ENCODE assay signal across 8 cellular contexts in genomic region chr13:29362849-29363604, GRCh38.
DNase-seq lines count a peak whose midpoint lies in the region; ATAC-seq and TF ChIP-seq lines count a peak whose summit lies in the region.

No MANE protein-coding gene starts in this region.

- TF ChIP-seq CTCF in fibroblast of villous mesenchyme (IDR thresholded peaks at IDR 0.05; ENCODE audit: insufficient read depth, low read depth, low read length), result peak; percentile 100

- peak; percentile 72 for ATAC-seq in GM18519 (IDR thresholded peaks at IDR 0.05; ENCODE audit: low FRiP score, unreplicated experiment)
- peak; percentile 95 for ATAC-seq in HG03103 (IDR thresholded peaks at IDR 0.05; ENCODE audit: low read depth, unreplicated experiment)
- no peak for ATAC-seq in GM19455 (IDR thresholded peaks at IDR 0.05; ENCODE audit: unreplicated experiment)

- no peak overlapping the region for H3K4me3 ChIP-seq in fibroblast of villous mesenchyme (ENCODE audit: low read depth, low read length)

- DNase-seq in CD1c-positive myeloid dendritic cell (ENCODE audit: extremely low spot score) (peak; percentile 53), NCI-H526 (lab: John Stamatoyannopoulos, UW) (peak; percentile 81 to 87), activated T-cell treated with anti-CD3 and anti-CD28 coated beads for 4 hours (peak; percentile 3), fibroblast of villous mesenchyme (ENCODE audit: low read depth) (peak; percentile 52), nucleus accumbens (lab: John Stamatoyannopoulos, UW) (peak in 34 of 56 donors; percentile 2 to 60 (median 16))

Comparison
In these comparisons a context has a peak if more than half of its experiments do, and no peak if none do; other contexts are left out.
1. DNase-seq: peak in every context shown above with its lines; median percentile 84 in NCI-H526; 53 in CD1c-positive myeloid dendritic cell; 52 in fibroblast of villous mesenchyme; 16 in nucleus accumbens; 3 in activated T-cell treated with anti-CD3 and anti-CD28 coated beads for 4 hours.